In genomic region chr1:235022341-235023196, GRCh38 we compare ENCODE assay signal across 12 cellular contexts.
DNase-seq lines count a peak whose midpoint lies in the region; ATAC-seq and TF ChIP-seq lines count a peak whose summit lies in the region.
"Had no signal": no experiment of that assay in that cellular context is flagged by ENCODE, and none has a peak within 500 bp of the region (broad histone marks: within the 10 kb centered on the region; RNA-seq: fewer than 3 reads in every experiment).

No MANE protein-coding gene starts in this region.

- no peak for ATAC-seq in stimulated activated effector memory CD8-positive, alpha-beta T cell treated with anti-CD3 and anti-CD28 coated beads, Interleukin-12 subunit alpha, Interleukin-12 subunit beta, amount 100 ng/mL, for 72 hours

- intact Hi-C loops in adrenal gland (cut with DNase I): no loop called here
- intact Hi-C loops in sigmoid colon (cut with DNase I): no loop called here

- H3K4me3 ChIP-seq in adrenal gland (no peak overlapping the region), sigmoid colon (no peak overlapping the region)
- H3K4me3 ChIP-seq: stomach had no signal

- H3K36me3 ChIP-seq in adrenal gland (replicated peaks in 1 of 2) (no peaks in the 10 kb centered on the region), sigmoid colon (no peaks in the 10 kb centered on the region)
- H3K36me3 ChIP-seq: stomach, WERI-Rb-1 had no signal

- no peak overlapping the region for H3K27ac Mint-ChIP-seq in stimulated activated effector memory CD8-positive, alpha-beta T cell treated with anti-CD3 and anti-CD28 coated beads, Interleukin-12 subunit alpha, Interleukin-12 subunit beta, amount 100 ng/mL, for 72 hours

- no peaks in the 10 kb centered on the region for H3K36me3 Mint-ChIP-seq in stimulated activated effector memory CD8-positive, alpha-beta T cell treated with anti-CD3 and anti-CD28 coated beads, Interleukin-12 subunit alpha, Interleukin-12 subunit beta, amount 100 ng/mL, for 72 hours

- peak; percentile 89 for DNase-seq in KBM-7
- peak in 5 of 7 donors; percentile 21 to 53 (median 28) for DNase-seq in adrenal gland
- peak; percentile 22 for DNase-seq in hepatic stellate cell (ENCODE audit: low spot score)
- DNase-seq in sigmoid colon: peak; percentile 52
- no peak for DNase-seq in NCI-H2227 (lab: John Stamatoyannopoulos, UW; ENCODE audit: unreplicated experiment)
- no peak for DNase-seq in DMS153 (lab: John Stamatoyannopoulos, UW)
- DNase-seq in stimulated activated effector memory CD8-positive, alpha-beta T cell treated with anti-CD3 and anti-CD28 coated beads, Interleukin-12 subunit alpha, Interleukin-12 subunit beta, amount 100 ng/mL, for 72 hours (ENCODE audit: low spot score in 2 of 2): no peak
- DNase-seq: GOT3; NCI-H1048; stimulated activated CD4-positive, alpha-beta T cell treated with anti-CD3 and anti-CD28 coated beads, Interleukin-15, amount 100 ng/mL, for 24 hours; stomach; WERI-Rb-1 had no signal

- TF ChIP-seq POLR2A in adrenal gland (IDR thresholded peaks at IDR 0.05) (no peak), sigmoid colon (IDR thresholded peaks at IDR 0.05) (no peak)

- H3K4me3 Mint-ChIP-seq in stimulated activated effector memory CD8-positive, alpha-beta T cell treated with anti-CD3 and anti-CD28 coated beads, Interleukin-12 subunit alpha, Interleukin-12 subunit beta, amount 100 ng/mL, for 72 hours: no peak overlapping the region

- in situ Hi-C loops in KBM-7 (cut with MboI; ENCODE audit: low pct_unique_long_range_greater_than_20kb, low sequenced_read_pairs): no loop called here

- no peak for TF ChIP-seq EP300 in sigmoid colon (IDR thresholded peaks at IDR 0.05)

- H3K4me1 ChIP-seq in adrenal gland (replicated peaks in 1 of 2) (peaks cover 8 to 20% of the 10 kb centered on the region in 2 donors), sigmoid colon (peaks cover 0 to 10% (median 0%) of the 10 kb centered on the region in 4 donors)

- 39 to 51% (median 47%) methylated on average over 16 of the region's 16 CpGs for WGBS in adrenal gland, 4 donors
- 55 to 57% methylated on average over 16 of the region's 16 CpGs for whole genome bisulfite sequencing in sigmoid colon, 2 donors

- peaks cover 56% of the 10 kb centered on the region for H3K4me1 Mint-ChIP-seq in stimulated activated effector memory CD8-positive, alpha-beta T cell treated with anti-CD3 and anti-CD28 coated beads, Interleukin-12 subunit alpha, Interleukin-12 subunit beta, amount 100 ng/mL, for 72 hours

- H3K27ac ChIP-seq in adrenal gland (peak overlapping the region in 3 of 5 donors; percentile 46 to 56 (median 55)), sigmoid colon (peak overlapping the region; percentile 3 to 43 (median 40))
- H3K27ac ChIP-seq: WERI-Rb-1 had no signal

- TF ChIP-seq CTCF in adrenal gland (IDR thresholded peaks at IDR 0.05): no peak
- no peak for TF ChIP-seq CTCF in sigmoid colon (IDR thresholded peaks at IDR 0.05)

- H3K27me3 ChIP-seq in adrenal gland: no peaks in the 10 kb centered on the region
- no peaks in the 10 kb centered on the region for H3K27me3 ChIP-seq in sigmoid colon
- H3K27me3 ChIP-seq: stomach had no signal

- peaks cover 11% of the 10 kb centered on the region for H3K9me3 Mint-ChIP-seq in stimulated activated effector memory CD8-positive, alpha-beta T cell treated with anti-CD3 and anti-CD28 coated beads, Interleukin-12 subunit alpha, Interleukin-12 subunit beta, amount 100 ng/mL, for 72 hours

- H3K9me3 ChIP-seq in adrenal gland (replicated peaks in 1 of 3) (no peaks in the 10 kb centered on the region), sigmoid colon (no peaks in the 10 kb centered on the region)

Comparison
In these comparisons a context has a peak if more than half of its experiments do, and no peak if none do; other contexts are left out.
1. DNase-seq: peak in KBM-7 (single experiment), adrenal gland (5 of 7), hepatic stellate cell (single experiment) and sigmoid colon (single experiment); none in NCI-H2227 (single experiment), DMS153 (single experiment) and stimulated activated effector memory CD8-positive, alpha-beta T cell treated with anti-CD3 and anti-CD28 coated beads, Interleukin-12 subunit alpha, Interleukin-12 subunit beta, amount 100 ng/mL, for 72 hours (0 of 2).